In genomic region chr19:13985771-13986347, GRCh38 we compare ENCODE assay signal across 9 cellular contexts. TPM values are rescaled to one million over a fixed set of nuclear protein-coding genes. Genes with fewer than 3 reads are reported as not detected.
DNase-seq lines count a peak whose midpoint lies in the region; ATAC-seq and TF ChIP-seq lines count a peak whose summit lies in the region.
"Had no signal": no experiment of that assay in that cellular context is flagged by ENCODE, and none has a peak within 500 bp of the region (broad histone marks: within the 10 kb centered on the region; RNA-seq: fewer than 3 reads in every experiment).

No MANE protein-coding gene starts in this region.

- DNase-seq in AG04450 (ENCODE audit: low read depth, low spot score): no peak
- no peak for DNase-seq in activated T-helper 2 cell treated with anti-CD3 and anti-CD28 coated beads, Interferon-gamma antibody, Interleukin-2, Interleukin-4, amounts not matched to agents 10 μg/mL and 5 μg/mL and 100 μg/mL, durations not matched to agents 14 hours and 24 hours and 36 hours (ENCODE audit: low spot score)
- no peak for DNase-seq in lower lobe of right lung
- no peak for DNase-seq in retina
- no peak for DNase-seq in CD1c-positive myeloid dendritic cell (ENCODE audit: extremely low spot score)
- no peak for DNase-seq in left lobe of liver (ENCODE audit: low spot score)

- no peaks in the 10 kb centered on the region for H3K27me3 ChIP-seq in AG04450 (ENCODE audit: control insufficient read depth, insufficient read depth, low read length)
- H3K27me3 ChIP-seq in lower lobe of right lung (ENCODE audit: low read depth): no peaks in the 10 kb centered on the region
- H3K27me3 ChIP-seq: cardiac muscle cell had no signal

- peaks cover 18% of the 10 kb centered on the region for H3K36me3 Mint-ChIP-seq in activated T-helper 2 cell treated with anti-CD3 and anti-CD28 coated beads, Interferon-gamma antibody, Interleukin-2, Interleukin-4, amounts not matched to agents 10 μg/mL and 5 μg/mL and 100 μg/mL, durations not matched to agents 14 hours and 24 hours and 36 hours (ENCODE audit: low read depth)

- POLR2A ChIA-PET in AG04450 (lab: Yijun Ruan, JAX): interaction anchor here (0.5 kb wide), 1 partner anchor 123 kb away, joined by 3 read pairs; no protein-coding TSS in a partner anchor

- no peaks in the 10 kb centered on the region; the same call in 1 of the 2 replicates for H3K9me3 ChIP-seq in AG04450 (ENCODE audit: control insufficient read depth, insufficient read depth, low read length)
- no peaks in the 10 kb centered on the region for H3K9me3 ChIP-seq in lower lobe of right lung

- no peaks in the 10 kb centered on the region for H3K27me3 Mint-ChIP-seq in activated T-helper 2 cell treated with anti-CD3 and anti-CD28 coated beads, Interferon-gamma antibody, Interleukin-2, Interleukin-4, amounts not matched to agents 10 μg/mL and 5 μg/mL and 100 μg/mL, durations not matched to agents 14 hours and 24 hours and 36 hours (ENCODE audit: low read depth)

- ATAC-seq in GM18870 (IDR thresholded peaks at IDR 0.05; ENCODE audit: unreplicated experiment) (peak; percentile 8), HG03558 (IDR thresholded peaks at IDR 0.05; ENCODE audit: extremely low read depth, unreplicated experiment) (peak; percentile 9), lower lobe of right lung (peak; percentile 0 to 4), left lobe of liver (no peak)

- H3K4me3 Mint-ChIP-seq in activated T-helper 2 cell treated with anti-CD3 and anti-CD28 coated beads, Interferon-gamma antibody, Interleukin-2, Interleukin-4, amounts not matched to agents 10 μg/mL and 5 μg/mL and 100 μg/mL, durations not matched to agents 14 hours and 24 hours and 36 hours (ENCODE audit: low read depth): peak overlapping the region; percentile 24

- intact Hi-C loops in activated T-helper 2 cell treated with anti-CD3 and anti-CD28 coated beads, Interferon-gamma antibody, Interleukin-2, Interleukin-4, amounts not matched to agents 10 μg/mL and 5 μg/mL and 100 μg/mL, durations not matched to agents 14 hours and 24 hours and 36 hours (cut with micrococcal nuclease): loop anchor here (1.0 kb wide), 2 partner anchors 20 to 46 kb away; partner anchors contain the start of gene RFX1
- intact Hi-C loops in lower lobe of right lung (cut with DNase I): no loop called here

- peaks cover 31% of the 10 kb centered on the region for H3K4me1 Mint-ChIP-seq in activated T-helper 2 cell treated with anti-CD3 and anti-CD28 coated beads, Interferon-gamma antibody, Interleukin-2, Interleukin-4, amounts not matched to agents 10 μg/mL and 5 μg/mL and 100 μg/mL, durations not matched to agents 14 hours and 24 hours and 36 hours (ENCODE audit: low read depth)

- CTCF ChIA-PET in AG04450 (lab: Charles Lee): no interaction called here

- no peaks in the 10 kb centered on the region for H3K9me3 Mint-ChIP-seq in activated T-helper 2 cell treated with anti-CD3 and anti-CD28 coated beads, Interferon-gamma antibody, Interleukin-2, Interleukin-4, amounts not matched to agents 10 μg/mL and 5 μg/mL and 100 μg/mL, durations not matched to agents 14 hours and 24 hours and 36 hours

- peaks cover 40% of the 10 kb centered on the region for H3K4me1 ChIP-seq in lower lobe of right lung

- H3K27ac ChIP-seq in AG04450 (ENCODE audit: low read depth, low read length) (peak overlapping the region; percentile 61), lower lobe of right lung (peak overlapping the region; percentile 95)
- H3K27ac ChIP-seq: cardiac muscle cell had no signal

- peak overlapping the region; percentile 95 for H3K27ac Mint-ChIP-seq in activated T-helper 2 cell treated with anti-CD3 and anti-CD28 coated beads, Interferon-gamma antibody, Interleukin-2, Interleukin-4, amounts not matched to agents 10 μg/mL and 5 μg/mL and 100 μg/mL, durations not matched to agents 14 hours and 24 hours and 36 hours

- no peak overlapping the region for H3K4me3 ChIP-seq in AG04450 (ENCODE audit: low read depth, low read length)
- H3K4me3 ChIP-seq in lower lobe of right lung: peak overlapping the region; percentile 31
- H3K4me3 ChIP-seq: cardiac muscle cell had no signal

- TF ChIP-seq CTCF in AG04450 (IDR thresholded peaks at IDR 0.05; ENCODE audit: low read depth, low read length): no peak
- TF ChIP-seq CTCF in lower lobe of right lung (IDR thresholded peaks at IDR 0.05): no peak

- peaks cover 12% of the 10 kb centered on the region for H3K36me3 ChIP-seq in lower lobe of right lung
- H3K36me3 ChIP-seq: cardiac muscle cell had no signal

RNA-seq across cellular contexts. Expression of gene RFX1, which starts 20.3 kb away (rescaled TPM):
- polyA plus RNA-seq in AG04450 (2011; rRNA removed): 0.38 and 0.63 TPM in 2 replicates
- polyA minus RNA-seq in AG04450 (2011; rRNA and poly(A)+ RNA removed): 1.00 and 1.1 TPM in 2 replicates
- 15.7 and 17.0 TPM in 2 replicates for total RNA-seq in activated T-helper 2 cell treated with anti-CD3 and anti-CD28 coated beads, Interferon-gamma antibody, Interleukin-2, Interleukin-4, amounts not matched to agents 10 μg/mL and 5 μg/mL and 100 μg/mL, durations not matched to agents 14 hours and 24 hours and 36 hours
- total RNA-seq in lower lobe of right lung (17.8 TPM), left lobe of liver (7.0 TPM)

RNA-seq across cellular contexts. Expression of gene DCAF15, which starts 33.5 kb away (rescaled TPM):
- 6.1 and 7.3 TPM in 2 replicates for polyA plus RNA-seq in AG04450 (2011; rRNA removed)
- polyA minus RNA-seq in AG04450 (2011; rRNA and poly(A)+ RNA removed): 11.1 and 11.5 TPM in 2 replicates
- total RNA-seq in activated T-helper 2 cell treated with anti-CD3 and anti-CD28 coated beads, Interferon-gamma antibody, Interleukin-2, Interleukin-4, amounts not matched to agents 10 μg/mL and 5 μg/mL and 100 μg/mL, durations not matched to agents 14 hours and 24 hours and 36 hours: 60.6 and 64.0 TPM in 2 replicates
- total RNA-seq in lower lobe of right lung (28.4 TPM), left lobe of liver (11.4 TPM)

RNA-seq across cellular contexts. Expression of gene RLN3, which starts 42.1 kb away (rescaled TPM):
- not detected in 2 replicates for polyA plus RNA-seq in AG04450 (2011; rRNA removed)
- polyA minus RNA-seq in AG04450 (2011; rRNA and poly(A)+ RNA removed): not detected in 2 replicates
- total RNA-seq in activated T-helper 2 cell treated with anti-CD3 and anti-CD28 coated beads, Interferon-gamma antibody, Interleukin-2, Interleukin-4, amounts not matched to agents 10 μg/mL and 5 μg/mL and 100 μg/mL, durations not matched to agents 14 hours and 24 hours and 36 hours: not detected in 2 replicates
- total RNA-seq in lower lobe of right lung (not detected), left lobe of liver (not detected)
- total RNA-seq: cardiac muscle cell had no signal
- polyA plus RNA-seq: cardiac muscle cell had no signal

RNA-seq across cellular contexts. Expression of gene IL27RA, which starts 45.7 kb away (rescaled TPM):
- 4.5 and 5.4 TPM in 2 replicates for polyA plus RNA-seq in AG04450 (2011; rRNA removed)
- 3.4 and 4.2 TPM in 2 replicates for polyA minus RNA-seq in AG04450 (2011; rRNA and poly(A)+ RNA removed)
- 76.6 and 79.1 TPM in 2 replicates for total RNA-seq in activated T-helper 2 cell treated with anti-CD3 and anti-CD28 coated beads, Interferon-gamma antibody, Interleukin-2, Interleukin-4, amounts not matched to agents 10 μg/mL and 5 μg/mL and 100 μg/mL, durations not matched to agents 14 hours and 24 hours and 36 hours
- total RNA-seq in lower lobe of right lung (20.4 TPM), left lobe of liver (1.4 TPM)

RNA-seq across cellular contexts. Expression of gene PODNL1, which starts 47.6 kb away (rescaled TPM):
- 2.8 and 3.4 TPM in 2 replicates for polyA plus RNA-seq in AG04450 (2011; rRNA removed)
- polyA minus RNA-seq in AG04450 (2011; rRNA and poly(A)+ RNA removed): 1.3 and 1.4 TPM in 2 replicates
- 0.41 TPM in 1 of 2 replicates, not detected in the other for total RNA-seq in activated T-helper 2 cell treated with anti-CD3 and anti-CD28 coated beads, Interferon-gamma antibody, Interleukin-2, Interleukin-4, amounts not matched to agents 10 μg/mL and 5 μg/mL and 100 μg/mL, durations not matched to agents 14 hours and 24 hours and 36 hours
- 2.7 TPM for total RNA-seq in lower lobe of right lung
- not detected for total RNA-seq in left lobe of liver
- polyA plus RNA-seq: cardiac muscle cell had no signal
